In the genomic region with DNA sequence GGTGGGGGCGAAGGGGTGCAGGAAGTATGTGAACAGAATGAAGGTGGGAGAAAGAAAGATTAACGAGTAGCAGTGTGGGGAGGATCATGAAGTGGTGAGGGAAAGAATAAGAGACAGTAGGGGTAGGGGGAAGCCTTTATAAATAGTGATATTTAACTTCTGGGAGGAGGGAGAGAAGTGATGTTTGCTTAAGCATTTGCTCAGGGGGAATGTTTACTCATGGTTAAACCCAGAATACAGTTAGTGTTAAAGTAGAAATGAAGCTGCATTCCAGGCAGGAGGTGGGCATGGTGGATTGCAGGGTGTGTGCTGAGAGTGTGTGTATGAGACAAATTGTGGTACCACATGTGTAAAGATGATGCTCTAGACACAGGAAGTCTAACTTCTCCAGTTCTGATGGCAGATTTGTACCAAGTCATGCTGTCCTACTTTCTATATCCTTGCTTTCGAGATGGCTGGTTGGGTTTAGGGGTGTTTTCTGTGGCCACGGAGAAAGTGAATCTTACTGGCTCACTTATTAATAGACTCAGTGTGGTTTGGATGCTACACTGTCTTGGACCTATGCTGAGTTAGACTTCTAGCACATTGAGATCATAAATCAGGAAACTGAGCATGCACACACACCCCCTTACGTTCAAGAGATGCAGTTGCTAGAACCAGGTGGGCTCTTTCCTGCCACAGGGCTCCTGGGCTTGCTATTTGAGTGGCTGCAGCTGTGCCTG, we compare ENCODE assay signal across 8 cellular contexts. TPM values are rescaled to one million over a fixed set of nuclear protein-coding genes. Genes with fewer than 3 reads are reported as not detected.
A peak's percentile ranks its signal among the peaks of the same experiment; 100 is the strongest.
DNase-seq lines count a peak whose midpoint lies in the region; ATAC-seq, FAIRE-seq and TF ChIP-seq lines count a peak whose summit lies in the region.

No MANE protein-coding gene starts in this region.

- no peaks in the 10 kb centered on the region for H4K20me1 ChIP-seq in neural progenitor cell (ENCODE audit: low read depth)

- no peak overlapping the region for H2BK5ac ChIP-seq in mesendoderm (ENCODE audit: low read length)

- WGBS in mesendoderm (ENCODE audit: extremely low coverage, insufficient coverage, low lambda C conversion rate), result no CpG with 5 or more reads among the region's 5 CpGs

- no peak overlapping the region for H3K18ac ChIP-seq in mesendoderm (ENCODE audit: low read length)

- H2BK15ac ChIP-seq in mesendoderm (replicated peaks; ENCODE audit: low read depth), result no peak overlapping the region

- no peak overlapping the region for H4K8ac ChIP-seq in mesendoderm (ENCODE audit: low read depth, low read length)

- H3K27me3 ChIP-seq in neural progenitor cell (no peaks in the 10 kb centered on the region), mesendoderm (ENCODE audit: insufficient read depth, low read length, poor library complexity) (no peaks in the 10 kb centered on the region)

- H3K79me2 ChIP-seq in neural progenitor cell (ENCODE audit: low read depth) (no peaks in the 10 kb centered on the region), mesendoderm (ENCODE audit: control insufficient read depth, insufficient read depth, low read length) (no peaks in the 10 kb centered on the region)

- H3K4me3 ChIP-seq in neural progenitor cell, result no peak overlapping the region
- no peak overlapping the region for H3K4me3 ChIP-seq in mesendoderm (ENCODE audit: low read length)

- H3K4me1 Mint-ChIP-seq in neural progenitor cell, result peaks cover 33% of the 10 kb centered on the region

- H3K79me1 ChIP-seq in mesendoderm (ENCODE audit: low read length), result no peaks in the 10 kb centered on the region

- H3F3A ChIP-seq in neural progenitor cell (ENCODE audit: low read depth), result peaks cover 5% of the 10 kb centered on the region

- ATAC-seq in GM18909 (IDR thresholded peaks at IDR 0.05; ENCODE audit: poor library complexity, unreplicated experiment) (peak; percentile 85), HG02938 (IDR thresholded peaks at IDR 0.05; ENCODE audit: unreplicated experiment) (peak; percentile 91)

- no peak overlapping the region for H2BK120ac ChIP-seq in mesendoderm (ENCODE audit: low read depth, low read length)

- no peaks in the 10 kb centered on the region for H3K36me3 Mint-ChIP-seq in neural progenitor cell

- peak overlapping the region; percentile 98 for H2AFZ ChIP-seq in neural progenitor cell (replicated peaks)

- no peak for FAIRE-seq in D721Med (lab: Jason Lieb, UNC)

- H3K9ac ChIP-seq in neural progenitor cell (no peak overlapping the region), mesendoderm (ENCODE audit: low read length) (no peak overlapping the region)

- no peak overlapping the region for H3K23ac ChIP-seq in mesendoderm (ENCODE audit: low read length)

- no peak overlapping the region for H4K5ac ChIP-seq in mesendoderm (ENCODE audit: low read length)

- H3K4me2 ChIP-seq in neural progenitor cell (no peak overlapping the region), mesendoderm (ENCODE audit: low read length) (no peak overlapping the region)

- peaks cover 3% of the 10 kb centered on the region for H3K27me3 Mint-ChIP-seq in neural progenitor cell (ENCODE audit: insufficient read depth, low read depth)

- no peak overlapping the region for H2AK5ac ChIP-seq in mesendoderm (ENCODE audit: low read length)

- H3K9me3 Mint-ChIP-seq in neural progenitor cell, result peaks cover 3% of the 10 kb centered on the region

- H3K56ac ChIP-seq in mesendoderm (ENCODE audit: low read length), result no peak overlapping the region

- H3K36me3 ChIP-seq in neural progenitor cell (no peaks in the 10 kb centered on the region), mesendoderm (ENCODE audit: control insufficient read depth, insufficient read depth, low read length) (no peaks in the 10 kb centered on the region)

- H3K4ac ChIP-seq in mesendoderm (ENCODE audit: low read depth, low read length), result no peak overlapping the region

- peak overlapping the region; percentile 26 for H3K27ac Mint-ChIP-seq in neural progenitor cell

- H3K4me3 Mint-ChIP-seq in neural progenitor cell, result no peak overlapping the region

- H3K27ac ChIP-seq in neural progenitor cell (no peak overlapping the region), mesendoderm (ENCODE audit: low read depth, low read length) (no peak overlapping the region)

- DNase-seq in NCI-H524 treated with DMSO at 0.1 percent for 48 hours (lab: John Stamatoyannopoulos, UW), result peak; percentile 8
- DNase-seq in neural progenitor cell (ENCODE audit: low spot score), result no peak
- no peak for DNase-seq in UCSD-AML1 (lab: John Stamatoyannopoulos, UW; ENCODE audit: unreplicated experiment)
- DNase-seq in D721Med (ENCODE audit: insufficient read length, low spot score), result no peak
- DNase-seq in NCI-H128 (lab: John Stamatoyannopoulos, UW; ENCODE audit: unreplicated experiment), result no peak
- no peak for DNase-seq in mesendoderm

- TF ChIP-seq CTCF in neural progenitor cell (IDR thresholded peaks at IDR 0.05) (no peak), D721Med (IDR thresholded peaks at IDR 0.05; ENCODE audit: insufficient read depth, missing control alignments) (no peak)

- H3K4me1 ChIP-seq in neural progenitor cell (peaks cover 12% of the 10 kb centered on the region), mesendoderm (ENCODE audit: control insufficient read depth, low read depth, low read length) (no peaks in the 10 kb centered on the region)

- H3K9me3 ChIP-seq in neural progenitor cell (ENCODE audit: low read depth), result no peaks in the 10 kb centered on the region

RNA-seq across cellular contexts. Expression of a gene that starts 10.6 kb away (rescaled TPM):
- total RNA-seq in neural progenitor cell (ENCODE audit: low replicate concordance), result 24.1 and 26.7 TPM in 2 replicates
- 9.3 TPM for polyA plus RNA-seq in mesendoderm (2013, experiment 1 of 2)
- polyA plus RNA-seq in mesendoderm (2013, experiment 2 of 2), result 9.5 TPM
